In the genomic region with DNA sequence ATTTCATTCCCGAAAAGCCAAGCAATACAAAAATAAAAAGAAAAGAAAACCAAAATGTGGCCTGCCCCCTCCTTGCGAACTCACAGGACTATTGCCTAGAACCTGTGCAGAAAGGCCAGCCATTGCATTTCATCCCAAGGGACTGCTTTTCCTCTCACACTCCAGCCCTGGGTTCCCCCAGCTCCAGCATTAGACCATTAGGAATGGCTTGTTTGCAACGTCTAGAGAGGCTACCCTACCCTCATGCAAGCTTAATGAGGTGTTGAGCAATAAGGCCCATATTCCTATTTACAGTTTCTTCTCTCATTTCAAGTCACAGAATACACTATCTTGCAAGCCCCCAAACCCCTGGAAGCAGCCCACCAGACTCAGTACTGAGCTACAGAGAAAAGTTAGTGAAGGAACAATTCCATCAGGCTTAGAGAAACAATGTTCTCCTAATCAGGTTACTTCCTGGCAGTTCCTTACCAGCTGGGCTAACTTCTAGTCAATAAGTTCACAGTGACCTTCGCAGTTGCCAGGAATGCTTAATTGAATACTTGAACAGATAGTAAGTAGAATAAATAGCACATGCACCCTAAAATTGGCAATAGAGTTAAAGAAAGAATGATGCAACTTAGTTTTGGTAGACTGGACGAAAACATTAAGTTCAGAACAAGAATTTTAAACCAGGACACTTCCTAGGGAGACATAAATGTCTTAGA, we compare ENCODE assay signal across 20 cellular contexts.
DNase-seq lines count a peak whose midpoint lies in the region; ATAC-seq, FAIRE-seq and TF ChIP-seq lines count a peak whose summit lies in the region.
"Had no signal": no experiment of that assay in that cellular context is flagged by ENCODE, and none has a peak within 500 bp of the region (broad histone marks: within the 10 kb centered on the region; RNA-seq: fewer than 3 reads in every experiment).

No MANE protein-coding gene starts in this region.

- H3K9me3 ChIP-seq in left ventricle myocardium inferior (replicated peaks) (no peaks in the 10 kb centered on the region), pancreas (no peaks in the 10 kb centered on the region), vagina (no peaks in the 10 kb centered on the region)
- no peaks in the 10 kb centered on the region for H3K9me3 ChIP-seq in CD8-positive, alpha-beta memory T cell (ENCODE audit: low read length)
- H3K9me3 ChIP-seq: BLaER1 had no signal

- no peaks in the 10 kb centered on the region for H3K36me3 Mint-ChIP-seq in CD8-positive, alpha-beta memory T cell
- H3K36me3 Mint-ChIP-seq: CD8-positive, alpha-beta T cell had no signal

- H3K4me1 ChIP-seq in left ventricle myocardium inferior (peaks cover 13% of the 10 kb centered on the region), pancreas (peaks cover 0 to 10% (median 7%) of the 10 kb centered on the region in 3 donors), vagina (peaks cover 21% of the 10 kb centered on the region)
- H3K4me1 ChIP-seq in CD8-positive, alpha-beta memory T cell (ENCODE audit: insufficient read depth, low read length): no peaks in the 10 kb centered on the region
- H3K4me1 ChIP-seq: BLaER1 had no signal

- peaks cover 0 to 9% (median 3%) of the 10 kb centered on the region in 5 donors for H3K9me3 Mint-ChIP-seq in CD8-positive, alpha-beta memory T cell
- H3K9me3 Mint-ChIP-seq: CD8-positive, alpha-beta T cell had no signal

- H3K36me3 ChIP-seq in left ventricle myocardium inferior (no peaks in the 10 kb centered on the region), pancreas (no peaks in the 10 kb centered on the region), vagina (no peaks in the 10 kb centered on the region)
- H3K36me3 ChIP-seq in CD8-positive, alpha-beta memory T cell (ENCODE audit: insufficient read depth, low read length): no peaks in the 10 kb centered on the region
- H3K36me3 ChIP-seq: BLaER1 had no signal

- TF ChIP-seq CTCF in left ventricle myocardium inferior (IDR thresholded peaks at IDR 0.05; ENCODE audit: borderline replicate concordance) (no peak), pancreas (IDR thresholded peaks at IDR 0.05) (no peak), vagina (IDR thresholded peaks at IDR 0.05) (no peak)

- CTCF ChIA-PET in CD8-positive, alpha-beta memory T cell (lab: Charles Lee): no interaction called here

- no peak for TF ChIP-seq POLR2A in vagina (IDR thresholded peaks at IDR 0.05)

- no peak for FAIRE-seq in pancreas (lab: Jason Lieb, UNC)
- FAIRE-seq: D721Med, GM12892, RCC 7860 had no signal

- POLR2A ChIA-PET in CD8-positive, alpha-beta memory T cell (lab: Charles Lee): no interaction called here

- H3K4me3 Mint-ChIP-seq in CD8-positive, alpha-beta memory T cell: no peak overlapping the region
- H3K4me3 Mint-ChIP-seq: CD8-positive, alpha-beta T cell had no signal

- 41 to 49% methylated on average over 5 of the region's 5 CpGs for WGBS in pancreas, 2 donors

- DNase-seq in Right ventricle myocardium superior: no peak
- DNase-seq in cardiac septum (ENCODE audit: low spot score): no peak
- no peak for DNase-seq in left ventricle myocardium inferior
- peak in 2 of 6 donors; percentile 19 to 23 for DNase-seq in pancreas
- no peak for DNase-seq in vagina (ENCODE audit: extremely low spot score in 2 of 2)
- no peak for DNase-seq in effector CD4-positive, alpha-beta T cell
- DNase-seq in CD8-positive, alpha-beta memory T cell: no peak
- DNase-seq: CD8-positive, alpha-beta T cell; GF-D8; GOT3; NCI-H1048; NCI-H146; NCI-H2081; NCI-H524; SHP77 treated with DMSO at 0.1 percent for 48 hours had no signal

- peaks cover 0 to 2% of the 10 kb centered on the region in 2 donors for H3K27me3 Mint-ChIP-seq in CD8-positive, alpha-beta memory T cell

- no peak overlapping the region for H3K4me3 ChIP-seq in left ventricle myocardium inferior
- H3K4me3 ChIP-seq in pancreas: no peak overlapping the region
- H3K4me3 ChIP-seq in vagina: no peak overlapping the region
- no peak overlapping the region for H3K4me3 ChIP-seq in CD8-positive, alpha-beta memory T cell (ENCODE audit: low read length)
- H3K4me3 ChIP-seq: BLaER1 had no signal

- intact Hi-C loops in Right ventricle myocardium superior (cut with DNase I) (no loop called here), cardiac septum (cut with DNase I) (no loop called here), left ventricle myocardium inferior (cut with micrococcal nuclease) (no loop called here), pancreas (cut with DNase I) (no loop called here), vagina (cut with DNase I) (no loop called here)

- no peak overlapping the region for H3K27ac Mint-ChIP-seq in CD8-positive, alpha-beta memory T cell
- H3K27ac Mint-ChIP-seq: CD8-positive, alpha-beta T cell had no signal

- no peaks in the 10 kb centered on the region for H3K27me3 ChIP-seq in left ventricle myocardium inferior (ENCODE audit: low read depth)
- H3K27me3 ChIP-seq in pancreas: no peaks in the 10 kb centered on the region
- H3K27me3 ChIP-seq in vagina: no peaks in the 10 kb centered on the region
- H3K27me3 ChIP-seq in CD8-positive, alpha-beta memory T cell (ENCODE audit: insufficient read depth, low read length, poor library complexity, severe bottlenecking): no peaks in the 10 kb centered on the region
- H3K27me3 ChIP-seq: BLaER1 had no signal

- peak; percentile 75 for ATAC-seq in Right ventricle myocardium superior (ENCODE audit: poor library complexity)
- peak; percentile 43 to 80 (median 78) for ATAC-seq in pancreas
- ATAC-seq in HG02938 (IDR thresholded peaks at IDR 0.05; ENCODE audit: unreplicated experiment): no peak
- ATAC-seq: CD8-positive, alpha-beta T cell had no signal

- no peaks in the 10 kb centered on the region for H3K4me1 Mint-ChIP-seq in CD8-positive, alpha-beta memory T cell

- peak overlapping the region; percentile 6 for H3K27ac ChIP-seq in left ventricle myocardium inferior (replicated peaks)
- H3K27ac ChIP-seq in pancreas: no peak overlapping the region
- H3K27ac ChIP-seq in vagina: peak overlapping the region; percentile 60
- H3K27ac ChIP-seq in CD8-positive, alpha-beta memory T cell (ENCODE audit: low read depth, low read length): no peak overlapping the region
- H3K27ac ChIP-seq: BLaER1 had no signal

Comparison
In these comparisons a context has a peak if more than half of its experiments do, and no peak if none do; other contexts are left out.
1. H3K27ac ChIP-seq: peak in left ventricle myocardium inferior (single experiment) and vagina (single experiment); none in pancreas (0 of 4) and CD8-positive, alpha-beta memory T cell (single experiment).